In the genomic region with DNA sequence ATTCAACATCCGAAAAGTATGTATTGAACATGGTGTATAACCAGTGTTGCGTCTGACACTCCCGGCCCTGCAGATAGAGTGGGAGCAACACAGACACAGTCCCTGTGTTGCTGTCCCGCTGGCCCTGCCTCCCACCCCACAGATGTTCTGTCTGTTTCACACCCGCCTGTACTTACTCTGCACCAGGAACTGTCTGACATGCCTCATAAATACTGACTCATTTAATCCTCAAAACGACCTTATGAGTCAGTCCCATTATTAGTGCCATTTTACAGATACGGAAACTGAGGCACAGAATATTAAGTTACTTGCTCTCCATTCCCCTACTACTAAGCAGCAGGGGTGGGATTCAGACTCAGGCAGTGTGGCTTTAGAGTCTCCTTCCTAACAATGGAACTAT, we compare ENCODE assay signal across 29 cellular contexts.
"Had no signal": no experiment of that assay in that cellular context is flagged by ENCODE, and none has a peak within 500 bp of the region (broad histone marks: within the 10 kb centered on the region; RNA-seq: fewer than 3 reads in every experiment).

No MANE protein-coding gene starts in this region.

- H3K4me1 Mint-ChIP-seq: naive thymus-derived CD8-positive, alpha-beta T cell; stimulated activated naive CD8-positive, alpha-beta T cell treated with anti-CD3 and anti-CD28 coated beads, Interleukin-15, amount 100 ng/mL, for 72 hours had no signal

- H3K36me3 Mint-ChIP-seq: naive thymus-derived CD8-positive, alpha-beta T cell had no signal

- H3K36me3 ChIP-seq: colonic mucosa, gastroesophageal sphincter, heart right ventricle, prostate gland, right atrium auricular region, thyroid gland, vagina had no signal

- H3K9me3 Mint-ChIP-seq: dendritic cell treated with granulocyte-macrophage colony-stimulating factor and Interleukin-4, amounts not matched to agents 40 ng/mL and 50 ng/mL, for 4 days; naive thymus-derived CD8-positive, alpha-beta T cell; stimulated activated naive CD8-positive, alpha-beta T cell treated with anti-CD3 and anti-CD28 coated beads, Interleukin-15, amount 100 ng/mL, for 72 hours had no signal

- H3K27me3 ChIP-seq: colonic mucosa, gastroesophageal sphincter, right atrium auricular region, thyroid gland, vagina had no signal

- H3K4me3 ChIP-seq: colonic mucosa, gastroesophageal sphincter, heart right ventricle, lung, prostate gland, right atrium auricular region, smooth muscle cell, thyroid gland, vagina had no signal

- H3K27ac ChIP-seq: colonic mucosa, gastroesophageal sphincter, heart right ventricle, prostate gland, right atrium auricular region, thyroid gland, vagina had no signal

- H3K9me3 ChIP-seq: colonic mucosa, gastroesophageal sphincter, prostate gland, right atrium auricular region, thyroid gland, vagina had no signal

- ATAC-seq: gastroesophageal sphincter; heart right ventricle; left ventricle myocardium superior; naive thymus-derived CD8-positive, alpha-beta T cell; sciatic nerve; stimulated activated naive CD8-positive, alpha-beta T cell treated with anti-CD3 and anti-CD28 coated beads, Interleukin-15, amount 100 ng/mL, for 72 hours had no signal

- FAIRE-seq: endothelial cell of umbilical vein, islet of Langerhans had no signal

- H3K4me1 ChIP-seq: colonic mucosa, gastroesophageal sphincter, heart right ventricle, prostate gland, right atrium auricular region, thyroid gland had no signal

- H3K4me2 ChIP-seq: smooth muscle cell had no signal

- H3K4me3 Mint-ChIP-seq: dendritic cell treated with granulocyte-macrophage colony-stimulating factor and Interleukin-4, amounts not matched to agents 40 ng/mL and 50 ng/mL, for 4 days; naive thymus-derived CD8-positive, alpha-beta T cell; nephron progenitor cell; stimulated activated naive CD8-positive, alpha-beta T cell treated with anti-CD3 and anti-CD28 coated beads, Interleukin-15, amount 100 ng/mL, for 72 hours had no signal

- DNase-seq: colonic mucosa; effector memory CD4-positive, alpha-beta T cell; erythroblast; foreskin fibroblast; glutamatergic neuron; heart right ventricle; hippocampal formation; left ventricle myocardium superior; naive thymus-derived CD8-positive, alpha-beta T cell; nephron progenitor cell; nucleus accumbens; stimulated activated CD4-positive, alpha-beta T cell treated with anti-CD3 and anti-CD28 coated beads, Interleukin-12 subunit alpha, Interleukin-12 subunit beta, amount 100 ng/mL, for 4 hours; stimulated activated CD4-positive, alpha-beta T cell treated with anti-CD3 and anti-CD28 coated beads, Interleukin-1b, Interleukin-23, amount 100 ng/mL, for 48 hours; stimulated activated CD4-positive, alpha-beta T cell treated with anti-CD3 and anti-CD28 coated beads, Interleukin-4, amount 100 ng/mL, for 1 hour; stimulated activated CD8-positive, alpha-beta memory T cell treated with anti-CD3 and anti-CD28 coated beads, Interleukin-4, amount 100 ng/mL, for 48 hours; stimulated activated naive CD4-positive, alpha-beta T cell; stimulated activated naive CD8-positive, alpha-beta T cell treated with anti-CD3 and anti-CD28 coated beads, Interleukin-15, amount 100 ng/mL, for 72 hours; thyroid gland; trophoblast cell had no signal

- H3K27ac Mint-ChIP-seq: dendritic cell treated with granulocyte-macrophage colony-stimulating factor and Interleukin-4, amounts not matched to agents 40 ng/mL and 50 ng/mL, for 4 days; nephron progenitor cell had no signal
